Comparison of ENCODE assay signal across 22 cellular contexts in the genomic region with DNA sequence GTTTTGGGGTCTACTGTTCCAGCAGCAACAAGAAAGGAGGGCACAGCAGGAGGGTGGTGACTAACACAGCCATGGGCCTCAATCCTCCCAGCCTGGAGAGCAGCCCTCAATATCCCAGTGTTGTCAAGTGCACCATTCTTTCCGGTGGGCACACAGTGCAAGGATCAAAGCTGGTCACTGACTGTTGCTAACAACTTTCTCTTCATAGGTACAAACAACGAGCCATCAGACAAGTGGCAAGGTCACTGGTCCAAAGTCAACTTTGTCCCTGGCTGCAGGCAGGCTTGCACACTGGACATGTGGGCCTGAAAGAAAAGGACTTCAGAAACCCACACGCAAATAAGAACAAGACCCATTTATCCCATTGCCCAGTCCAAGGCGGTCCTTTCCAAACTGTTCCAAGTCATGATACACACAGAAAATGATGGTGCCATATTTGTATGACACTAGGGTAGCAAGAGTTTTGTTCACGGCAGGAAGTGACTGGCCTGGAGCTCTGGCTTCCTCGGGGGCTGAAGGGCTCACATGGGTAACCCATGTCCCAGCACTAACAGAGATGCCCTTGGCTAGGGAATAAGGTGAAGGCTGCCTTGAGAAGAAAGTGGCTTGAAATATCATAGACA.
"Had no signal": no experiment of that assay in that cellular context is flagged by ENCODE, and none has a peak within 500 bp of the region (broad histone marks: within the 10 kb centered on the region; RNA-seq: fewer than 3 reads in every experiment).

No MANE protein-coding gene starts in this region.

- H3K79me2 ChIP-seq: hepatocyte had no signal

- H3K4me3 Mint-ChIP-seq: mesothelial cell of epicardium, naive B cell had no signal

- H3K36me3 ChIP-seq: lower lobe of right lung had no signal

- H3K27ac ChIP-seq: coronary artery, dorsolateral prefrontal cortex, esophagus muscularis mucosa, foreskin keratinocyte, gastroesophageal sphincter, heart left ventricle, hepatocyte, left ventricle myocardium inferior, lower lobe of right lung had no signal

- ATAC-seq: foreskin keratinocyte, gastroesophageal sphincter, heart left ventricle, left cardiac atrium, lower lobe of right lung, mucosa of descending colon had no signal

- H3K27me3 ChIP-seq: dorsolateral prefrontal cortex, esophagus muscularis mucosa, foreskin keratinocyte, gastroesophageal sphincter, heart left ventricle, hepatocyte had no signal

- H3K4me2 ChIP-seq: hepatocyte had no signal

- H3K4me1 ChIP-seq: esophagus muscularis mucosa, gastroesophageal sphincter, heart left ventricle, left ventricle myocardium inferior, lower lobe of right lung had no signal

- DNase-seq: dermis blood vessel endothelial cell; dorsolateral prefrontal cortex; effector CD4-positive, alpha-beta T cell; effector memory CD4-positive, alpha-beta T cell; foreskin keratinocyte; heart left ventricle; left cardiac atrium; left ventricle myocardium inferior; lower lobe of right lung; mesenchymal stem cell; mucosa of descending colon; naive B cell had no signal

- H3K9me3 ChIP-seq: esophagus muscularis mucosa, gastroesophageal sphincter, heart left ventricle, left ventricle myocardium inferior, lower lobe of right lung, mucosa of descending colon had no signal

- FAIRE-seq: colon, endothelial cell of umbilical vein, frontal cortex, islet of Langerhans, keratinocyte had no signal

- H3K9me3 Mint-ChIP-seq: mesothelial cell of epicardium had no signal

- H3K27me3 Mint-ChIP-seq: naive B cell had no signal

- H3K4me3 ChIP-seq: coronary artery, dorsolateral prefrontal cortex, esophagus muscularis mucosa, gastroesophageal sphincter, heart left ventricle, hepatocyte, left ventricle myocardium inferior, lower lobe of right lung, mucosa of descending colon had no signal

- H2AFZ ChIP-seq: hepatocyte had no signal

- H3K4me1 Mint-ChIP-seq: naive B cell had no signal

- H3K27ac Mint-ChIP-seq: mesothelial cell of epicardium, naive B cell had no signal
